1 cellular context compared by ENCODE assay signal in the genomic region with DNA sequence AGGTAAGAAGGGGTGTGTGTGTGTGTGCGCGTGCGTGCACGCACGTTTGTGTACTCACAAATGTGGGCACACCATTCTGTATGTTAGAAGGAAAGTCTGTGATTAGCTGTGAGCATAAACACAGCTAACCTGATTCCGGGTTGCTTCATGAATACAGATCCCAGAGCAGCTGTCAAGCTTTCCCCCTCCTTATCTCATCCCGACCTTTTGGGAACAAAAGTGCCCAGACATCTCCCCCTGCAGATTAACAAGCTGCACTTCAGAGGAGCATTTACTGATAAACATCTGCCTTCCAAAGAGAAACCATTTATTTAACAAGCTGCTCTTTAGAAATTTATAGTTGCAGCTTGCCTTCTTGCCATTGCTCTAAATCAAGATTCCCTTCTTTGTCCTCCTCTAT.
TF ChIP-seq lines count a peak whose summit lies in the region.

No MANE protein-coding gene starts in this region.

TF ChIP-seq in K562, 482 proteins besides CTCF, POLR2A, EP300 and RAD21 (continued from another document and continues in another):
- TF ChIP-seq, protein P1, sequence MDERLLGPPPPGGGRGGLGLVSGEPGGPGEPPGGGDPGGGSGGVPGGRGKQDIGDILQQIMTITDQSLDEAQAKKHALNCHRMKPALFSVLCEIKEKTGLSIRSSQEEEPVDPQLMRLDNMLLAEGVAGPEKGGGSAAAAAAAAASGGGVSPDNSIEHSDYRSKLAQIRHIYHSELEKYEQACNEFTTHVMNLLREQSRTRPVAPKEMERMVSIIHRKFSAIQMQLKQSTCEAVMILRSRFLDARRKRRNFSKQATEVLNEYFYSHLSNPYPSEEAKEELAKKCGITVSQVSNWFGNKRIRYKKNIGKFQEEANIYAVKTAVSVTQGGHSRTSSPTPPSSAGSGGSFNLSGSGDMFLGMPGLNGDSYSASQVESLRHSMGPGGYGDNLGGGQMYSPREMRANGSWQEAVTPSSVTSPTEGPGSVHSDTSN (CRISPR knock-in tag; IDR thresholded peaks at IDR 0.05; ENCODE audit: low read depth): no peak
- TF ChIP-seq, protein P1 (tag; conservative IDR thresholded peaks at IDR 0.05; ENCODE audit: low read depth): no peak
- TF ChIP-seq, protein P2, sequence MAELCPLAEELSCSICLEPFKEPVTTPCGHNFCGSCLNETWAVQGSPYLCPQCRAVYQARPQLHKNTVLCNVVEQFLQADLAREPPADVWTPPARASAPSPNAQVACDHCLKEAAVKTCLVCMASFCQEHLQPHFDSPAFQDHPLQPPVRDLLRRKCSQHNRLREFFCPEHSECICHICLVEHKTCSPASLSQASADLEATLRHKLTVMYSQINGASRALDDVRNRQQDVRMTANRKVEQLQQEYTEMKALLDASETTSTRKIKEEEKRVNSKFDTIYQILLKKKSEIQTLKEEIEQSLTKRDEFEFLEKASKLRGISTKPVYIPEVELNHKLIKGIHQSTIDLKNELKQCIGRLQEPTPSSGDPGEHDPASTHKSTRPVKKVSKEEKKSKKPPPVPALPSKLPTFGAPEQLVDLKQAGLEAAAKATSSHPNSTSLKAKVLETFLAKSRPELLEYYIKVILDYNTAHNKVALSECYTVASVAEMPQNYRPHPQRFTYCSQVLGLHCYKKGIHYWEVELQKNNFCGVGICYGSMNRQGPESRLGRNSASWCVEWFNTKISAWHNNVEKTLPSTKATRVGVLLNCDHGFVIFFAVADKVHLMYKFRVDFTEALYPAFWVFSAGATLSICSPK (IDR thresholded peaks at IDR 0.05; ENCODE audit: borderline replicate concordance): no peak
- TF ChIP-seq, protein P3, sequence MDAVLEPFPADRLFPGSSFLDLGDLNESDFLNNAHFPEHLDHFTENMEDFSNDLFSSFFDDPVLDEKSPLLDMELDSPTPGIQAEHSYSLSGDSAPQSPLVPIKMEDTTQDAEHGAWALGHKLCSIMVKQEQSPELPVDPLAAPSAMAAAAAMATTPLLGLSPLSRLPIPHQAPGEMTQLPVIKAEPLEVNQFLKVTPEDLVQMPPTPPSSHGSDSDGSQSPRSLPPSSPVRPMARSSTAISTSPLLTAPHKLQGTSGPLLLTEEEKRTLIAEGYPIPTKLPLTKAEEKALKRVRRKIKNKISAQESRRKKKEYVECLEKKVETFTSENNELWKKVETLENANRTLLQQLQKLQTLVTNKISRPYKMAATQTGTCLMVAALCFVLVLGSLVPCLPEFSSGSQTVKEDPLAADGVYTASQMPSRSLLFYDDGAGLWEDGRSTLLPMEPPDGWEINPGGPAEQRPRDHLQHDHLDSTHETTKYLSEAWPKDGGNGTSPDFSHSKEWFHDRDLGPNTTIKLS (IDR thresholded peaks at IDR 0.05; ENCODE audit: borderline replicate concordance, low read depth): no peak
- TF ChIP-seq ZNF184 (CRISPR knock-in tag; IDR thresholded peaks at IDR 0.05) (no peak), JUN (IDR thresholded peaks at IDR 0.05; ENCODE audit: borderline replicate concordance, low read depth, low read length) (no peak), JUN (CRISPR knock-in tag; IDR thresholded peaks at IDR 0.05; ENCODE audit: borderline replicate concordance) (no peak), ZNF224 (CRISPR knock-in tag; IDR thresholded peaks at IDR 0.05) (no peak), SOX6 (IDR thresholded peaks at IDR 0.05) (peak; percentile 71), CC2D1A (IDR thresholded peaks at IDR 0.05) (no peak), FOXA3 (CRISPR knock-in tag; conservative IDR thresholded peaks at IDR 0.05 in 1 of 2, IDR thresholded peaks at IDR 0.05 in 1 of 2) (no peak), PURB (CRISPR knock-in tag; IDR thresholded peaks at IDR 0.05; ENCODE audit: low read depth) (no peak), L3MBTL2 (IDR thresholded peaks at IDR 0.05) (no peak), TCF7 (IDR thresholded peaks at IDR 0.05; ENCODE audit: borderline replicate concordance) (no peak), NR2C1 (IDR thresholded peaks at IDR 0.05) (no peak), NR2C1 (tag; IDR thresholded peaks at IDR 0.05) (no peak), STAT5A (IDR thresholded peaks at IDR 0.05; ENCODE audit: borderline replicate concordance, low read length) (no peak), SREBF1 (IDR thresholded peaks at IDR 0.05; ENCODE audit: borderline replicate concordance, low read depth, low read length) (no peak), MIER1 (IDR thresholded peaks at IDR 0.05; ENCODE audit: low read depth) (no peak), WHSC1 (IDR thresholded peaks at IDR 0.05; ENCODE audit: low read length) (no peak), SMAD2 (IDR thresholded peaks at IDR 0.05; ENCODE audit: low read depth, low read length) (no peak), GABPA (tag; conservative IDR thresholded peaks at IDR 0.05; ENCODE audit: low read depth) (no peak), TRIM24 (IDR thresholded peaks at IDR 0.05) (peak in 1 of 2 experiments; percentile 13; a peak in 1 of 4 replicates)
- TF ChIP-seq, protein P4, sequence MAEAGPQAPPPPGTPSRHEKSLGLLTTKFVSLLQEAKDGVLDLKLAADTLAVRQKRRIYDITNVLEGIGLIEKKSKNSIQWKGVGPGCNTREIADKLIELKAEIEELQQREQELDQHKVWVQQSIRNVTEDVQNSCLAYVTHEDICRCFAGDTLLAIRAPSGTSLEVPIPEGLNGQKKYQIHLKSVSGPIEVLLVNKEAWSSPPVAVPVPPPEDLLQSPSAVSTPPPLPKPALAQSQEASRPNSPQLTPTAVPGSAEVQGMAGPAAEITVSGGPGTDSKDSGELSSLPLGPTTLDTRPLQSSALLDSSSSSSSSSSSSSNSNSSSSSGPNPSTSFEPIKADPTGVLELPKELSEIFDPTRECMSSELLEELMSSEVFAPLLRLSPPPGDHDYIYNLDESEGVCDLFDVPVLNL (CRISPR knock-in tag; IDR thresholded peaks at IDR 0.05; ENCODE audit: low read depth): no peak
- TF ChIP-seq, protein P5, sequence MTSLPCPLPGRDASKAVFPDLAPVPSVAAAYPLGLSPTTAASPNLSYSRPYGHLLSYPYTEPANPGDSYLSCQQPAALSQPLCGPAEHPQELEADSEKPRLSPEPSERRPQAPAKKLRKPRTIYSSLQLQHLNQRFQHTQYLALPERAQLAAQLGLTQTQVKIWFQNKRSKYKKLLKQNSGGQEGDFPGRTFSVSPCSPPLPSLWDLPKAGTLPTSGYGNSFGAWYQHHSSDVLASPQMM (CRISPR knock-in tag; IDR thresholded peaks at IDR 0.05): no peak
- TF ChIP-seq, protein P6, sequence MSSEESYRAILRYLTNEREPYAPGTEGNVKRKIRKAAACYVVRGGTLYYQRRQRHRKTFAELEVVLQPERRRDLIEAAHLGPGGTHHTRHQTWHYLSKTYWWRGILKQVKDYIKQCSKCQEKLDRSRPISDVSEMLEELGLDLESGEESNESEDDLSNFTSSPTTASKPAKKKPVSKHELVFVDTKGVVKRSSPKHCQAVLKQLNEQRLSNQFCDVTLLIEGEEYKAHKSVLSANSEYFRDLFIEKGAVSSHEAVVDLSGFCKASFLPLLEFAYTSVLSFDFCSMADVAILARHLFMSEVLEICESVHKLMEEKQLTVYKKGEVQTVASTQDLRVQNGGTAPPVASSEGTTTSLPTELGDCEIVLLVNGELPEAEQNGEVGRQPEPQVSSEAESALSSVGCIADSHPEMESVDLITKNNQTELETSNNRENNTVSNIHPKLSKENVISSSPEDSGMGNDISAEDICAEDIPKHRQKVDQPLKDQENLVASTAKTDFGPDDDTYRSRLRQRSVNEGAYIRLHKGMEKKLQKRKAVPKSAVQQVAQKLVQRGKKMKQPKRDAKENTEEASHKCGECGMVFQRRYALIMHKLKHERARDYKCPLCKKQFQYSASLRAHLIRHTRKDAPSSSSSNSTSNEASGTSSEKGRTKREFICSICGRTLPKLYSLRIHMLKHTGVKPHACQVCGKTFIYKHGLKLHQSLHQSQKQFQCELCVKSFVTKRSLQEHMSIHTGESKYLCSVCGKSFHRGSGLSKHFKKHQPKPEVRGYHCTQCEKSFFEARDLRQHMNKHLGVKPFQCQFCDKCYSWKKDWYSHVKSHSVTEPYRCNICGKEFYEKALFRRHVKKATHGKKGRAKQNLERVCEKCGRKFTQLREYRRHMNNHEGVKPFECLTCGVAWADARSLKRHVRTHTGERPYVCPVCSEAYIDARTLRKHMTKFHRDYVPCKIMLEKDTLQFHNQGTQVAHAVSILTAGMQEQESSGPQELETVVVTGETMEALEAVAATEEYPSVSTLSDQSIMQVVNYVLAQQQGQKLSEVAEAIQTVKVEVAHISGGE (CRISPR knock-in tag; IDR thresholded peaks at IDR 0.05): no peak
- TF ChIP-seq, protein P7, sequence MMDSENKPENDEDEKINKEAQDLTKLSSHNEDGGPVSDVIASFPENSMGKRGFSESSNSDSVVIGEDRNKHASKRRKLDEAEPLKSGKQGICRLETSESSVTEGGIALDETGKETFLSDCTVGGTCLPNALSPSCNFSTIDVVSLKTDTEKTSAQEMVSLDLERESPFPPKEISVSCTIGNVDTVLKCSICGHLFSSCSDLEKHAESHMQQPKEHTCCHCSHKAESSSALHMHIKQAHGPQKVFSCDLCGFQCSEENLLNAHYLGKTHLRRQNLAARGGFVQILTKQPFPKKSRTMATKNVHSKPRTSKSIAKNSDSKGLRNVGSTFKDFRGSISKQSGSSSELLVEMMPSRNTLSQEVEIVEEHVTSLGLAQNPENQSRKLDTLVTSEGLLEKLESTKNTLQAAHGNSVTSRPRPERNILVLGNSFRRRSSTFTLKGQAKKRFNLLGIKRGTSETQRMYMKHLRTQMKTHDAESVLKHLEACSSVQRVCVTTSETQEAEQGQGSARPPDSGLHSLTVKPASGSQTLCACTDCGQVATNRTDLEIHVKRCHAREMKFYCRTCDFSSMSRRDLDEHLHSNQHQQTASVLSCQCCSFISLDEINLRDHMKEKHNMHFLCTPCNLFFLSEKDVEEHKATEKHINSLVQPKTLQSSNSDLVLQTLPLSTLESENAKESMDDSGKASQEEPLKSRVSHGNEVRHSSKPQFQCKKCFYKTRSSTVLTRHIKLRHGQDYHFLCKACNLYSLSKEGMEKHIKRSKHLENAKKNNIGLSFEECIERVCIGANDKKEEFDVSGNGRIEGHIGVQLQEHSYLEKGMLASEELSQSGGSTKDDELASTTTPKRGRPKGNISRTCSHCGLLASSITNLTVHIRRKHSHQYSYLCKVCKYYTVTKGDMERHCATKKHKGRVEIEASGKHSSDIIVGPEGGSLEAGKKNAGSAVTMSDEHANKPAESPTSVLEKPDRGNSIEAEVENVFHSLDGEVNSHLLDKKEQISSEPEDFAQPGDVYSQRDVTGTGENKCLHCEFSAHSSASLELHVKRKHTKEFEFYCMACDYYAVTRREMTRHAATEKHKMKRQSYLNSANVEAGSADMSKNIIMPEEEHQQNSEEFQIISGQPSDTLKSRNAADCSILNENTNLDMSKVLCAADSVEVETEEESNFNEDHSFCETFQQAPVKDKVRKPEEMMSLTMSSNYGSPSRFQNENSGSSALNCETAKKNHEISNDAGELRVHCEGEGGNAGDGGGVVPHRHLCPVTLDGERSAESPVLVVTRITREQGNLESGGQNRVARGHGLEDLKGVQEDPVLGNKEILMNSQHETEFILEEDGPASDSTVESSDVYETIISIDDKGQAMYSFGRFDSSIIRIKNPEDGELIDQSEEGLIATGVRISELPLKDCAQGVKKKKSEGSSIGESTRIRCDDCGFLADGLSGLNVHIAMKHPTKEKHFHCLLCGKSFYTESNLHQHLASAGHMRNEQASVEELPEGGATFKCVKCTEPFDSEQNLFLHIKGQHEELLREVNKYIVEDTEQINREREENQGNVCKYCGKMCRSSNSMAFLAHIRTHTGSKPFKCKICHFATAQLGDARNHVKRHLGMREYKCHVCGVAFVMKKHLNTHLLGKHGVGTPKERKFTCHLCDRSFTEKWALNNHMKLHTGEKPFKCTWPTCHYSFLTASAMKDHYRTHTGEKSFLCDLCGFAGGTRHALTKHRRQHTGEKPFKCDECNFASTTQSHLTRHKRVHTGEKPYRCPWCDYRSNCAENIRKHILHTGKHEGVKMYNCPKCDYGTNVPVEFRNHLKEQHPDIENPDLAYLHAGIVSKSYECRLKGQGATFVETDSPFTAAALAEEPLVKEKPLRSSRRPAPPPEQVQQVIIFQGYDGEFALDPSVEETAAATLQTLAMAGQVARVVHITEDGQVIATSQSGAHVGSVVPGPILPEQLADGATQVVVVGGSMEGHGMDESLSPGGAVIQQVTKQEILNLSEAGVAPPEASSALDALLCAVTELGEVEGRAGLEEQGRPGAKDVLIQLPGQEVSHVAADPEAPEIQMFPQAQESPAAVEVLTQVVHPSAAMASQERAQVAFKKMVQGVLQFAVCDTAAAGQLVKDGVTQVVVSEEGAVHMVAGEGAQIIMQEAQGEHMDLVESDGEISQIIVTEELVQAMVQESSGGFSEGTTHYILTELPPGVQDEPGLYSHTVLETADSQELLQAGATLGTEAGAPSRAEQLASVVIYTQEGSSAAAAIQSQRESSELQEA (IDR thresholded peaks at IDR 0.05; ENCODE audit: low read depth): no peak
- TF ChIP-seq, protein P8, sequence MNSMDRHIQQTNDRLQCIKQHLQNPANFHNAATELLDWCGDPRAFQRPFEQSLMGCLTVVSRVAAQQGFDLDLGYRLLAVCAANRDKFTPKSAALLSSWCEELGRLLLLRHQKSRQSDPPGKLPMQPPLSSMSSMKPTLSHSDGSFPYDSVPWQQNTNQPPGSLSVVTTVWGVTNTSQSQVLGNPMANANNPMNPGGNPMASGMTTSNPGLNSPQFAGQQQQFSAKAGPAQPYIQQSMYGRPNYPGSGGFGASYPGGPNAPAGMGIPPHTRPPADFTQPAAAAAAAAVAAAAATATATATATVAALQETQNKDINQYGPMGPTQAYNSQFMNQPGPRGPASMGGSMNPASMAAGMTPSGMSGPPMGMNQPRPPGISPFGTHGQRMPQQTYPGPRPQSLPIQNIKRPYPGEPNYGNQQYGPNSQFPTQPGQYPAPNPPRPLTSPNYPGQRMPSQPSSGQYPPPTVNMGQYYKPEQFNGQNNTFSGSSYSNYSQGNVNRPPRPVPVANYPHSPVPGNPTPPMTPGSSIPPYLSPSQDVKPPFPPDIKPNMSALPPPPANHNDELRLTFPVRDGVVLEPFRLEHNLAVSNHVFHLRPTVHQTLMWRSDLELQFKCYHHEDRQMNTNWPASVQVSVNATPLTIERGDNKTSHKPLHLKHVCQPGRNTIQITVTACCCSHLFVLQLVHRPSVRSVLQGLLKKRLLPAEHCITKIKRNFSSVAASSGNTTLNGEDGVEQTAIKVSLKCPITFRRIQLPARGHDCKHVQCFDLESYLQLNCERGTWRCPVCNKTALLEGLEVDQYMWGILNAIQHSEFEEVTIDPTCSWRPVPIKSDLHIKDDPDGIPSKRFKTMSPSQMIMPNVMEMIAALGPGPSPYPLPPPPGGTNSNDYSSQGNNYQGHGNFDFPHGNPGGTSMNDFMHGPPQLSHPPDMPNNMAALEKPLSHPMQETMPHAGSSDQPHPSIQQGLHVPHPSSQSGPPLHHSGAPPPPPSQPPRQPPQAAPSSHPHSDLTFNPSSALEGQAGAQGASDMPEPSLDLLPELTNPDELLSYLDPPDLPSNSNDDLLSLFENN (IDR thresholded peaks at IDR 0.05; ENCODE audit: low read depth in 2 of 2, low read length in 2 of 2): no peak
- TF ChIP-seq, protein P9, sequence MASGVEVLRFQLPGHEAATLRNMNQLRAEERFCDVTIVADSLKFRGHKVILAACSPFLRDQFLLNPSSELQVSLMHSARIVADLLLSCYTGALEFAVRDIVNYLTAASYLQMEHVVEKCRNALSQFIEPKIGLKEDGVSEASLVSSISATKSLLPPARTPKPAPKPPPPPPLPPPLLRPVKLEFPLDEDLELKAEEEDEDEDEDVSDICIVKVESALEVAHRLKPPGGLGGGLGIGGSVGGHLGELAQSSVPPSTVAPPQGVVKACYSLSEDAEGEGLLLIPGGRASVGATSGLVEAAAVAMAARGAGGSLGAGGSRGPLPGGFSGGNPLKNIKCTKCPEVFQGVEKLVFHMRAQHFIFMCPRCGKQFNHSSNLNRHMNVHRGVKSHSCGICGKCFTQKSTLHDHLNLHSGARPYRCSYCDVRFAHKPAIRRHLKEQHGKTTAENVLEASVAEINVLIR (CRISPR knock-in tag; IDR thresholded peaks at IDR 0.05): no peak
